Comparison of ENCODE assay signal across 8 cellular contexts in genomic region chr19:12880551-12881171, GRCh38. TPM values are rescaled to one million over a fixed set of nuclear protein-coding genes. Genes with fewer than 3 reads are reported as not detected.
DNase-seq lines count a peak whose midpoint lies in the region; ATAC-seq and TF ChIP-seq lines count a peak whose summit lies in the region.

No MANE protein-coding gene starts in this region.

- H3K27me3 Mint-ChIP-seq in activated T-cell treated with anti-CD3 and anti-CD28 coated beads, Interleukin-2, amount 50 U/mL, for 24 hours = no peaks in the 10 kb centered on the region
- no peaks in the 10 kb centered on the region for H3K27me3 Mint-ChIP-seq in activated T-helper 2 cell treated with anti-CD3 and anti-CD28 coated beads, Interferon-gamma antibody, Interleukin-2, Interleukin-4, amounts not matched to agents 10 μg/mL and 5 μg/mL and 100 μg/mL, durations not matched to agents 14 hours and 24 hours and 36 hours (ENCODE audit: low read depth)
- H3K27me3 Mint-ChIP-seq in progenitor cell of endocrine pancreas = peaks cover 3% of the 10 kb centered on the region

- ATAC-seq in HG03196 (IDR thresholded peaks at IDR 0.05; ENCODE audit: unreplicated experiment) (peak; percentile 16), Right ventricle myocardium superior (ENCODE audit: poor library complexity) (peak; percentile 42), HG03108 (IDR thresholded peaks at IDR 0.05; ENCODE audit: unreplicated experiment) (no peak)

- intact Hi-C loops in activated T-helper 2 cell treated with anti-CD3 and anti-CD28 coated beads, Interferon-gamma antibody, Interleukin-2, Interleukin-4, amounts not matched to agents 10 μg/mL and 5 μg/mL and 100 μg/mL, durations not matched to agents 14 hours and 24 hours and 36 hours (cut with micrococcal nuclease) = no loop called here
- intact Hi-C loops in Right ventricle myocardium superior (cut with DNase I) = no loop called here

- DNase-seq in activated T-cell treated with anti-CD3 and anti-CD28 coated beads, Interleukin-2, amount 50 U/mL, for 24 hours = no peak
- DNase-seq in activated T-cell treated with anti-CD3 and anti-CD28 coated beads, Interleukin-2, amount 50 U/mL, for 48 hours = no peak
- DNase-seq in activated T-helper 2 cell treated with anti-CD3 and anti-CD28 coated beads, Interferon-gamma antibody, Interleukin-2, Interleukin-4, amounts not matched to agents 10 μg/mL and 5 μg/mL and 100 μg/mL, durations not matched to agents 14 hours and 24 hours and 36 hours (ENCODE audit: low spot score) = no peak
- peak; percentile 57 for DNase-seq in Right ventricle myocardium superior
- no peak for DNase-seq in progenitor cell of endocrine pancreas (ENCODE audit: low spot score, unreplicated experiment)
- DNase-seq in kidney glomerular epithelial cell (lab: John Stamatoyannopoulos, UW) = no peak

- H3K4me1 Mint-ChIP-seq in activated T-cell treated with anti-CD3 and anti-CD28 coated beads, Interleukin-2, amount 50 U/mL, for 24 hours (ENCODE audit: low read depth) = peaks cover 29% of the 10 kb centered on the region
- H3K4me1 Mint-ChIP-seq in activated T-helper 2 cell treated with anti-CD3 and anti-CD28 coated beads, Interferon-gamma antibody, Interleukin-2, Interleukin-4, amounts not matched to agents 10 μg/mL and 5 μg/mL and 100 μg/mL, durations not matched to agents 14 hours and 24 hours and 36 hours (ENCODE audit: low read depth) = peaks cover 16% of the 10 kb centered on the region
- peaks cover 8% of the 10 kb centered on the region for H3K4me1 Mint-ChIP-seq in progenitor cell of endocrine pancreas (ENCODE audit: low read depth)

- peak overlapping the region; percentile 86 for H3K4me3 Mint-ChIP-seq in activated T-cell treated with anti-CD3 and anti-CD28 coated beads, Interleukin-2, amount 50 U/mL, for 24 hours
- H3K4me3 Mint-ChIP-seq in activated T-helper 2 cell treated with anti-CD3 and anti-CD28 coated beads, Interferon-gamma antibody, Interleukin-2, Interleukin-4, amounts not matched to agents 10 μg/mL and 5 μg/mL and 100 μg/mL, durations not matched to agents 14 hours and 24 hours and 36 hours (ENCODE audit: low read depth) = peak overlapping the region; percentile 88
- peak overlapping the region; percentile 82 for H3K4me3 Mint-ChIP-seq in progenitor cell of endocrine pancreas (ENCODE audit: low read depth)

- peak overlapping the region; percentile 81 for H3K27ac Mint-ChIP-seq in activated T-cell treated with anti-CD3 and anti-CD28 coated beads, Interleukin-2, amount 50 U/mL, for 24 hours
- peak overlapping the region; percentile 78 for H3K27ac Mint-ChIP-seq in activated T-helper 2 cell treated with anti-CD3 and anti-CD28 coated beads, Interferon-gamma antibody, Interleukin-2, Interleukin-4, amounts not matched to agents 10 μg/mL and 5 μg/mL and 100 μg/mL, durations not matched to agents 14 hours and 24 hours and 36 hours
- peak overlapping the region; percentile 97 for H3K27ac Mint-ChIP-seq in progenitor cell of endocrine pancreas

- peaks cover 2% of the 10 kb centered on the region for H3K9me3 Mint-ChIP-seq in activated T-cell treated with anti-CD3 and anti-CD28 coated beads, Interleukin-2, amount 50 U/mL, for 24 hours
- peaks cover 5% of the 10 kb centered on the region for H3K9me3 Mint-ChIP-seq in activated T-helper 2 cell treated with anti-CD3 and anti-CD28 coated beads, Interferon-gamma antibody, Interleukin-2, Interleukin-4, amounts not matched to agents 10 μg/mL and 5 μg/mL and 100 μg/mL, durations not matched to agents 14 hours and 24 hours and 36 hours
- H3K9me3 Mint-ChIP-seq in progenitor cell of endocrine pancreas (ENCODE audit: low read depth) = no peaks in the 10 kb centered on the region

- TF ChIP-seq CTCF in progenitor cell of endocrine pancreas (IDR thresholded peaks at IDR 0.05; ENCODE audit: unreplicated experiment) = no peak

- H3K36me3 Mint-ChIP-seq in activated T-cell treated with anti-CD3 and anti-CD28 coated beads, Interleukin-2, amount 50 U/mL, for 24 hours (ENCODE audit: low read depth) = peaks cover 24% of the 10 kb centered on the region
- peaks cover 18% of the 10 kb centered on the region for H3K36me3 Mint-ChIP-seq in activated T-helper 2 cell treated with anti-CD3 and anti-CD28 coated beads, Interferon-gamma antibody, Interleukin-2, Interleukin-4, amounts not matched to agents 10 μg/mL and 5 μg/mL and 100 μg/mL, durations not matched to agents 14 hours and 24 hours and 36 hours (ENCODE audit: low read depth)
- H3K36me3 Mint-ChIP-seq in progenitor cell of endocrine pancreas (ENCODE audit: insufficient read depth) = peaks cover 3% of the 10 kb centered on the region

RNA-seq across cellular contexts. Expression of gene DNASE2, which starts 0.6 kb away (rescaled TPM):
- 21.9 and 25.6 TPM in 2 replicates for total RNA-seq in activated T-helper 2 cell treated with anti-CD3 and anti-CD28 coated beads, Interferon-gamma antibody, Interleukin-2, Interleukin-4, amounts not matched to agents 10 μg/mL and 5 μg/mL and 100 μg/mL, durations not matched to agents 14 hours and 24 hours and 36 hours
- 16.9 TPM for total RNA-seq in Right ventricle myocardium superior
- total RNA-seq in progenitor cell of endocrine pancreas = 26.0 and 31.7 TPM in 2 replicates

RNA-seq across cellular contexts. Expression of gene KLF1, which starts 6.3 kb away (rescaled TPM):
- total RNA-seq in activated T-helper 2 cell treated with anti-CD3 and anti-CD28 coated beads, Interferon-gamma antibody, Interleukin-2, Interleukin-4, amounts not matched to agents 10 μg/mL and 5 μg/mL and 100 μg/mL, durations not matched to agents 14 hours and 24 hours and 36 hours = 0.62 and 0.97 TPM in 2 replicates
- not detected for total RNA-seq in Right ventricle myocardium superior
- total RNA-seq in progenitor cell of endocrine pancreas = not detected in 2 replicates

RNA-seq across cellular contexts. Expression of gene GCDH, which starts 10.3 kb away (rescaled TPM):
- total RNA-seq in activated T-helper 2 cell treated with anti-CD3 and anti-CD28 coated beads, Interferon-gamma antibody, Interleukin-2, Interleukin-4, amounts not matched to agents 10 μg/mL and 5 μg/mL and 100 μg/mL, durations not matched to agents 14 hours and 24 hours and 36 hours = 51.6 and 53.2 TPM in 2 replicates
- total RNA-seq in Right ventricle myocardium superior = 39.5 TPM
- total RNA-seq in progenitor cell of endocrine pancreas = 59.3 and 60.6 TPM in 2 replicates

RNA-seq across cellular contexts. Expression of gene SYCE2, which starts 38.4 kb away (rescaled TPM):
- 1.9 and 3.2 TPM in 2 replicates for total RNA-seq in activated T-helper 2 cell treated with anti-CD3 and anti-CD28 coated beads, Interferon-gamma antibody, Interleukin-2, Interleukin-4, amounts not matched to agents 10 μg/mL and 5 μg/mL and 100 μg/mL, durations not matched to agents 14 hours and 24 hours and 36 hours
- total RNA-seq in Right ventricle myocardium superior = not detected
- 1.2 and 1.8 TPM in 2 replicates for total RNA-seq in progenitor cell of endocrine pancreas

RNA-seq across cellular contexts. Expression of gene MAST1, which starts 42.3 kb away (rescaled TPM):
- total RNA-seq in activated T-helper 2 cell treated with anti-CD3 and anti-CD28 coated beads, Interferon-gamma antibody, Interleukin-2, Interleukin-4, amounts not matched to agents 10 μg/mL and 5 μg/mL and 100 μg/mL, durations not matched to agents 14 hours and 24 hours and 36 hours = 5.2 and 6.5 TPM in 2 replicates
- total RNA-seq in Right ventricle myocardium superior (not detected), progenitor cell of endocrine pancreas (5.3 and 5.9 TPM in 2 replicates)
